Comparison of ENCODE assay signal across 27 cellular contexts in the genomic region with DNA sequence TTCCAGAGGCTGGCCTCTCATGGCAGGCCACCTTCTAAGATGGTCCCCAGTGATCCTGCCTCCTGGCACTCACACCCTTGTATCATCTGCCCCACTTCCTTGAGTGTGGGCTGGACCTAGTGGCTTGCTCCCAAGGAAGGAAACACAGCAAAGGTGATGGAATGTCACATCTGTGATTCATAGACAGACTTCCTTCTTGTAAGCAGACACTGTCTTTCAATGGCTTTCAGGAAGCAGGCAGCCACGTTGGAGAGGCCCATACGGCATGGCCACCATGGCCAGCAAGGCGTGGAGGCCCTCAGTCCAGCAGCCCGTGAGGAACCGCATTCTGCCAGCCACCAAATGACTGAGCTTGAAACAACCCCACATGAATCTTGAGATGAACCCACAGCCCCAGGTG. TPM values are rescaled to one million over a fixed set of nuclear protein-coding genes. Genes with fewer than 3 reads are reported as not detected.
DNase-seq lines count a peak whose midpoint lies in the region; ATAC-seq, FAIRE-seq and TF ChIP-seq lines count a peak whose summit lies in the region.
"Had no signal": no experiment of that assay in that cellular context is flagged by ENCODE, and none has a peak within 500 bp of the region (broad histone marks: within the 10 kb centered on the region; RNA-seq: fewer than 3 reads in every experiment).

No MANE protein-coding gene starts in this region.

- peaks cover 4% of the 10 kb centered on the region for H3K4me1 Mint-ChIP-seq in neural crest cell
- H3K4me1 Mint-ChIP-seq: activated CD4-positive, alpha-beta T cell treated with anti-CD3 and anti-CD28 coated beads, Interleukin-2, amount 10 ng/mL, durations not matched to agents 24 days and 14 days; B cell had no signal

- no peaks in the 10 kb centered on the region for H3K27me3 Mint-ChIP-seq in neural crest cell (ENCODE audit: low read depth)

- H3K4me3 ChIP-seq in endothelial cell of umbilical vein (replicated peaks in 1 of 3; ENCODE audit: insufficient read depth in 1 of 3, low read depth in 1 of 3, low read length in 3 of 3) (no peak overlapping the region), colonic mucosa (no peak overlapping the region)
- H3K4me3 ChIP-seq: A549, SJCRH30, thyroid gland had no signal

- no peaks in the 10 kb centered on the region for H3K9me3 Mint-ChIP-seq in neural crest cell
- H3K9me3 Mint-ChIP-seq: activated CD4-positive, alpha-beta T cell treated with anti-CD3 and anti-CD28 coated beads, Interleukin-2, amount 10 ng/mL, durations not matched to agents 24 days and 14 days had no signal

- H3K4me1 ChIP-seq in endothelial cell of umbilical vein (ENCODE audit: control insufficient read depth, extremely low read depth, insufficient read depth, low read length) (peaks cover 6% of the 10 kb centered on the region), colonic mucosa (no peaks in the 10 kb centered on the region)
- H3K4me1 ChIP-seq: A549, SJCRH30, thyroid gland had no signal

- H3K9ac ChIP-seq in endothelial cell of umbilical vein (replicated peaks; ENCODE audit: extremely low read depth, insufficient read depth, low read length) = no peak overlapping the region
- no peak overlapping the region for H3K9ac ChIP-seq in colonic mucosa (ENCODE audit: low read depth in 2 of 2, low read length in 2 of 2)

- H3K9me3 ChIP-seq in endothelial cell of umbilical vein (replicated peaks; ENCODE audit: control insufficient read depth, insufficient read depth, low read length) = no peaks in the 10 kb centered on the region
- no peaks in the 10 kb centered on the region for H3K9me3 ChIP-seq in colonic mucosa
- H3K9me3 ChIP-seq: A549, SJCRH30, thyroid gland had no signal

- no peaks in the 10 kb centered on the region for H3K36me3 ChIP-seq in endothelial cell of umbilical vein (ENCODE audit: control insufficient read depth in 2 of 2, extremely low read depth in 1 of 2, insufficient read depth in 2 of 2, low read length in 2 of 2)
- no peaks in the 10 kb centered on the region for H3K36me3 ChIP-seq in colonic mucosa
- H3K36me3 ChIP-seq: SJCRH30, thyroid gland had no signal

- H3K27me3 ChIP-seq in endothelial cell of umbilical vein (ENCODE audit: control insufficient read depth in 2 of 2, insufficient read depth in 2 of 2, low read length in 2 of 2) (no peaks in the 10 kb centered on the region), colonic mucosa (no peaks in the 10 kb centered on the region)
- H3K27me3 ChIP-seq: SJCRH30, thyroid gland had no signal

- no peak overlapping the region for H3K4me3 Mint-ChIP-seq in neural crest cell
- H3K4me3 Mint-ChIP-seq: activated CD4-positive, alpha-beta T cell treated with anti-CD3 and anti-CD28 coated beads, Interleukin-2, amount 10 ng/mL, durations not matched to agents 24 days and 14 days; B cell; brain had no signal

- TF ChIP-seq POLR2A in endothelial cell of umbilical vein (IDR thresholded peaks at IDR 0.05; ENCODE audit: low read depth, low read length) = no peak

- POLR2A ChIA-PET in endothelial cell of umbilical vein (lab: Charles Lee) = no interaction called here

- H3K79me2 ChIP-seq in endothelial cell of umbilical vein (ENCODE audit: control insufficient read depth, insufficient read depth, low read length) = no peaks in the 10 kb centered on the region

- CTCF ChIA-PET in endothelial cell of umbilical vein (lab: Charles Lee) = interaction anchor here (1.4 kb wide), 1 partner anchor 11 kb away, joined by 12 read pairs; a partner anchor contains a TSS

- FAIRE-seq in endothelial cell of umbilical vein (lab: Jason Lieb, UNC) = peak; percentile 67
- FAIRE-seq: A549, colon had no signal

- dilution Hi-C loops in endothelial cell of umbilical vein (cut with MboI; ENCODE audit: extremely low pct_ligation_motif_present, low sequenced_read_pairs) = no loop called here

- H3K9me1 ChIP-seq in endothelial cell of umbilical vein (replicated peaks; ENCODE audit: control insufficient read depth, extremely low read depth, insufficient read depth, low read length) = no peaks in the 10 kb centered on the region

- H3K27ac ChIP-seq in endothelial cell of umbilical vein (ENCODE audit: insufficient read depth, low read depth, low read length) (no peak overlapping the region), colonic mucosa (no peak overlapping the region), substantia nigra (ENCODE audit: low read depth, low read length, poor library complexity, severe bottlenecking) (no peak overlapping the region)
- H3K27ac ChIP-seq: A549, epithelial cell of prostate, HL-60, SJCRH30, thyroid gland had no signal

- peak overlapping the region; percentile 30 for H2AFZ ChIP-seq in endothelial cell of umbilical vein (ENCODE audit: low read depth, low read length)

- intact Hi-C loops in endothelial cell of umbilical vein (cut with micrococcal nuclease) = no loop called here
- intact Hi-C loops in colonic mucosa (cut with DNase I) = no loop called here

- DNase-seq in activated effector memory CD4-positive, alpha-beta T cell treated with anti-CD3 and anti-CD28 coated beads, Interleukin-2, amount 50 U/mL, for 16 hours = peak; percentile 45
- no peak for DNase-seq in activated effector memory CD4-positive, alpha-beta T cell treated with Interleukin-2 at 50 U/mL for 16 hours
- no peak for DNase-seq in endothelial cell of umbilical vein (ENCODE audit: low read depth, low spot score)
- DNase-seq in neural crest cell (ENCODE audit: low read depth, low spot score) = no peak
- DNase-seq in T1000 (lab: John Stamatoyannopoulos, UW) = no peak
- DNase-seq in colonic mucosa = no peak
- no peak for DNase-seq in substantia nigra (lab: John Stamatoyannopoulos, UW)
- DNase-seq: activated CD4-positive, alpha-beta T cell treated with anti-CD3 and anti-CD28 coated beads, Interleukin-2, amount 10 ng/mL, durations not matched to agents 24 days and 14 days; activated gamma-delta T cell; COR-L47; NCI-H1417; NCI-H2107; SJCRH30; stimulated activated CD4-positive, alpha-beta T cell treated with anti-CD3 and anti-CD28 coated beads, Interleukin-4, amount 100 ng/mL, for 1 hour; stimulated activated naive CD4-positive, alpha-beta T cell treated with Interleukin-2 at 50 U/mL for 16 hours; T-helper 1 cell; thyroid gland had no signal

- TF ChIP-seq CTCF in endothelial cell of umbilical vein (IDR thresholded peaks at IDR 0.05; ENCODE audit: extremely low read depth in 1 of 2, insufficient read depth in 1 of 2, low read depth in 1 of 2, low read length in 2 of 2) (no peak), neural crest cell (conservative IDR thresholded peaks at IDR 0.05) (no peak), colonic mucosa (IDR thresholded peaks at IDR 0.05) (no peak)

- no TSS peak for BruUV-seq in endothelial cell of umbilical vein (replicated peaks; lab: Mats Ljungman, UMichigan)

- H3K27ac Mint-ChIP-seq in neural crest cell (ENCODE audit: unreplicated experiment) = peak overlapping the region; percentile 84
- H3K27ac Mint-ChIP-seq: activated CD4-positive, alpha-beta T cell treated with anti-CD3 and anti-CD28 coated beads, Interleukin-2, amount 10 ng/mL, durations not matched to agents 24 days and 14 days; B cell had no signal

- H3K4me2 ChIP-seq in endothelial cell of umbilical vein (ENCODE audit: insufficient read depth, low read length) = no peak overlapping the region
- H3K4me2 ChIP-seq: A549 had no signal

- ATAC-seq in GM18907 (IDR thresholded peaks at IDR 0.05; ENCODE audit: unreplicated experiment) = no peak
- ATAC-seq: A549, Panc1 had no signal

- no peaks in the 10 kb centered on the region for H4K20me1 ChIP-seq in endothelial cell of umbilical vein (replicated peaks; ENCODE audit: control insufficient read depth, extremely low read depth, insufficient read depth, low read length)

- H3K36me3 Mint-ChIP-seq in neural crest cell (ENCODE audit: low read depth) = no peaks in the 10 kb centered on the region
- H3K36me3 Mint-ChIP-seq: brain had no signal

TF ChIP-seq in endothelial cell of umbilical vein, 7 proteins besides CTCF, POLR2A, EP300 and RAD21:
- TF ChIP-seq EZH2 (IDR thresholded peaks at IDR 0.05; ENCODE audit: borderline replicate concordance, low read depth, low read length, severe bottlenecking) = no peak
- no peak for TF ChIP-seq GATA2 (IDR thresholded peaks at IDR 0.05; ENCODE audit: insufficient read depth, insufficient read length, low read depth, low read length)
- TF ChIP-seq POLR2AphosphoS5 (IDR thresholded peaks at IDR 0.05; ENCODE audit: insufficient read depth, low read depth, low read length) = no peak
- TF ChIP-seq MYC (IDR thresholded peaks at IDR 0.05; ENCODE audit: low read depth, low read length) = no peak
- no peak for TF ChIP-seq FOS (IDR thresholded peaks at IDR 0.05; ENCODE audit: borderline replicate concordance, insufficient read depth, low read length)
- TF ChIP-seq, protein P1, sequence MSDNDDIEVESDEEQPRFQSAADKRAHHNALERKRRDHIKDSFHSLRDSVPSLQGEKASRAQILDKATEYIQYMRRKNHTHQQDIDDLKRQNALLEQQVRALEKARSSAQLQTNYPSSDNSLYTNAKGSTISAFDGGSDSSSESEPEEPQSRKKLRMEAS (IDR thresholded peaks at IDR 0.05; ENCODE audit: insufficient read depth, insufficient read length) = no peak
- no peak for TF ChIP-seq JUN (IDR thresholded peaks at IDR 0.05; ENCODE audit: borderline replicate concordance, insufficient read depth, insufficient read length, low read depth)
TF ChIP-seq in endothelial cell of umbilical vein: peak in this region for 0.

RNA-seq across cellular contexts. Expression of a gene that starts 11.3 kb away (rescaled TPM):
- total RNA-seq in endothelial cell of umbilical vein = not detected in 2 replicates
- not detected in 2 replicates for polyA plus RNA-seq in endothelial cell of umbilical vein
- polyA plus RNA-seq in endothelial cell of umbilical vein (2011; cell fraction: cytosol; rRNA removed) = not detected in 2 replicates
- polyA plus RNA-seq in endothelial cell of umbilical vein (2011; cell fraction: nucleus; rRNA removed) = not detected in 2 replicates
- polyA plus RNA-seq in endothelial cell of umbilical vein (2012) = not detected in 2 replicates
- polyA minus RNA-seq in endothelial cell of umbilical vein = not detected in 2 replicates
- polyA minus RNA-seq in endothelial cell of umbilical vein (2011; cell fraction: cytosol; rRNA and poly(A)+ RNA removed) = 1.3 TPM
- not detected in 2 replicates for polyA minus RNA-seq in endothelial cell of umbilical vein (2011; cell fraction: nucleus; rRNA and poly(A)+ RNA removed)
- 1.5 and 1.8 TPM in 2 replicates for total RNA-seq in neural crest cell
- total RNA-seq in colonic mucosa = not detected
- total RNA-seq: activated CD4-positive, alpha-beta T cell treated with anti-CD3 and anti-CD28 coated beads, Interleukin-2, amount 10 ng/mL, durations not matched to agents 24 days and 14 days; B cell; fibroblast of villous mesenchyme; liver had no signal
- polyA plus RNA-seq: liver had no signal
